1 cellular context compared by ENCODE assay signal in the genomic region with DNA sequence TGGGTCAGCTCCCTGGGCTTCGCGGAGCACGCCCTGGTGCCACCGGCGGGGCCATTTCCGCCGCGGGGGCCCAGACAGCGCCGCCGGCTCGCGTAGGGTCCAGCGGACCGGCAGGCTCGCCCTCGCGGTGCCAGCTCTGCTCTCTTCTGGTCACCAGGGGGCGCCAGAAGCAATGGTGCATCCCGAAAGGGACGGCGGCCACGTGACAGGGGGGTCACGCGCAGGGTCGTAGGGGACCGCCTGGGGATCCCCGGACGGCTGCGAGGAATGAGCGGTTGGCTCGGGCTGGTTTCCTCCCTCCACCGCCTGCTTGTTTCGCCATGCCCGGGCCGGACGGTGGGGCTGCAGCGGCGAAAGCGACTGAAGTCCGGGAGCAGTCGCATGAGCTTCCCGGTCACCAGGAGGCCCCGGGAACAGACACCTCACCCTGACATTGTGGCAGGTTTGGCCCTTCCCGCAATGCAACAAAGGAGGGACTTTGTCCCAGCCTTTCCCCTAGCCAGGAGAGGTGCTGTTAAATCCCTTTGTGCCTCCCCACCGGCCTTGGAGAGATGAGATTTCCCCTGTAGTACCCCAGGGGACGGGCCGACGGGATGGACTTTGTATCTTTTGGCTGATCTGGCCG.
TF ChIP-seq lines count a peak whose summit lies in the region.

No MANE protein-coding gene starts in this region.

TF ChIP-seq in H1, 55 proteins besides CTCF, POLR2A, EP300 and RAD21 (continued from another document):
- TF ChIP-seq TBP (IDR thresholded peaks at IDR 0.05; ENCODE audit: low read depth, low read length) (0 out of 2 replicates have a peak, but pooled peaks have one; percentile 29), TAF1 (IDR thresholded peaks at IDR 0.05; ENCODE audit: low read depth, low read length) (peak; percentile 54), SUZ12 (IDR thresholded peaks at IDR 0.05; ENCODE audit: low read length) (no peak)
- TF ChIP-seq, protein P1, sequence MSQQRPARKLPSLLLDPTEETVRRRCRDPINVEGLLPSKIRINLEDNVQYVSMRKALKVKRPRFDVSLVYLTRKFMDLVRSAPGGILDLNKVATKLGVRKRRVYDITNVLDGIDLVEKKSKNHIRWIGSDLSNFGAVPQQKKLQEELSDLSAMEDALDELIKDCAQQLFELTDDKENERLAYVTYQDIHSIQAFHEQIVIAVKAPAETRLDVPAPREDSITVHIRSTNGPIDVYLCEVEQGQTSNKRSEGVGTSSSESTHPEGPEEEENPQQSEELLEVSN (IDR thresholded peaks at IDR 0.05), result peak; percentile 57
- TF ChIP-seq, protein P2, sequence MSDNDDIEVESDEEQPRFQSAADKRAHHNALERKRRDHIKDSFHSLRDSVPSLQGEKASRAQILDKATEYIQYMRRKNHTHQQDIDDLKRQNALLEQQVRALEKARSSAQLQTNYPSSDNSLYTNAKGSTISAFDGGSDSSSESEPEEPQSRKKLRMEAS (IDR thresholded peaks at IDR 0.05), result peak; percentile 89
TF ChIP-seq in H1: peak in this region for 11.
